Comparison of ENCODE assay signal across 9 cellular contexts in the genomic region with DNA sequence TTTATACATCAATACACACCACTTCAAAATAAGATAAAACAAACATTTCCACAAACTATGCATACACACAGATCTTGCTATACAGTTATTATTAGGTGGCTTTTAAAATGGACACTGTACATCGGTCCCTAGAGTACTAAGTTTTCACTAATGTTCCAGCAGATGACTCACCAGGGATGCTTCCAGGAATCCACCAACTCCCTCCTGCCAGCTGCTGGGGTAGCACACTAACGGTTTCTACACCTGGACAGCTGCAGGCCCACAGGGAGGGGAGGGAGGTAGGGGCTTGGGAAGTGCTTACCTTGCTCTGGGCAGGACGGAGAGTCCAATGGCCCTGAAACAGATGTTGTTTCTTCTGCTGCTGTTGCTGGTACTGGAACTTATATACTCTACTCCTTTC. TPM values are rescaled to one million over a fixed set of nuclear protein-coding genes. Genes with fewer than 3 reads are reported as not detected.
DNase-seq lines count a peak whose midpoint lies in the region; ATAC-seq and TF ChIP-seq lines count a peak whose summit lies in the region.
"Had no signal": no experiment of that assay in that cellular context is flagged by ENCODE, and none has a peak within 500 bp of the region (broad histone marks: within the 10 kb centered on the region; RNA-seq: fewer than 3 reads in every experiment).

A gene (minus strand): TSS at position 357 of the 400 bp plus-strand sequence. CDS start 3,705 bp downstream, outside the sequence.

- peaks cover 20% of the 10 kb centered on the region for H3K4me1 Mint-ChIP-seq in activated naive CD4-positive, alpha-beta T cell treated with anti-CD3 and anti-CD28 coated beads, Interleukin-2, amount 50 U/mL, for 24 hours
- peaks cover 50% of the 10 kb centered on the region for H3K4me1 Mint-ChIP-seq in activated B cell treated with CpG ODN at 0.5 μM for 24 hours

- H3K27me3 Mint-ChIP-seq in activated naive CD4-positive, alpha-beta T cell treated with anti-CD3 and anti-CD28 coated beads, Interleukin-2, amount 50 U/mL, for 24 hours = peaks cover 3% of the 10 kb centered on the region
- H3K27me3 Mint-ChIP-seq in activated B cell treated with CpG ODN at 0.5 μM for 24 hours = no peaks in the 10 kb centered on the region

- H3K9me3 Mint-ChIP-seq in activated naive CD4-positive, alpha-beta T cell treated with anti-CD3 and anti-CD28 coated beads, Interleukin-2, amount 50 U/mL, for 24 hours = no peaks in the 10 kb centered on the region
- no peaks in the 10 kb centered on the region for H3K9me3 Mint-ChIP-seq in activated naive CD4-positive, alpha-beta T cell treated with anti-CD3 and anti-CD28 coated beads, Interleukin-2, amount 50 U/mL, for 72 hours
- no peaks in the 10 kb centered on the region for H3K9me3 Mint-ChIP-seq in activated B cell treated with CpG ODN at 0.5 μM for 24 hours

- no peak within 1 kb of the TSS for H3K27ac ChIP-seq in iPS DF 6.9 (ENCODE audit: low read length)
- no peak within 1 kb of the TSS for H3K27ac ChIP-seq in transverse colon

- DNase-seq in activated naive CD4-positive, alpha-beta T cell treated with anti-CD3 and anti-CD28 coated beads, Interleukin-2, amount 50 U/mL, for 72 hours (ENCODE audit: low spot score in 2 of 2) = no peak
- DNase-seq in activated B cell treated with CpG ODN at 0.5 μM for 24 hours = no peak
- DNase-seq in iPS DF 6.9 (ENCODE audit: low read depth, low spot score) = no peak
- no peak for DNase-seq in transverse colon
- DNase-seq in anterior cingulate cortex (lab: John Stamatoyannopoulos, UW) = no peak
- DNase-seq: GF-D8 had no signal

- POLR2A ChIA-PET in activated B cell treated with CpG ODN at 0.5 μM for 24 hours (lab: Charles Lee) = no interaction called here

- H3K36me3 ChIP-seq in iPS DF 6.9 (ENCODE audit: control insufficient read depth, insufficient read depth, low read length) (no peaks in the 10 kb centered on the region), transverse colon (no peaks in the 10 kb centered on the region)

- H3K27me3 ChIP-seq in iPS DF 6.9 (ENCODE audit: control insufficient read depth, insufficient read depth, low read length) (no peaks in the 10 kb centered on the region), transverse colon (peaks cover 21% of the 10 kb centered on the region)

- peak within 1 kb of the TSS; percentile 72 for H3K4me3 Mint-ChIP-seq in activated naive CD4-positive, alpha-beta T cell treated with anti-CD3 and anti-CD28 coated beads, Interleukin-2, amount 50 U/mL, for 24 hours
- H3K4me3 Mint-ChIP-seq in activated B cell treated with CpG ODN at 0.5 μM for 24 hours = peak within 1 kb of the TSS; percentile 80

- TF ChIP-seq CTCF in activated B cell treated with CpG ODN at 0.5 μM for 24 hours (IDR thresholded peaks at IDR 0.05) (no peak), transverse colon (IDR thresholded peaks at IDR 0.05) (no peak)

- no CpG with 5 or more reads among the region's 3 CpGs for WGBS in iPS DF 6.9 (ENCODE audit: insufficient coverage, insufficient read length)
- 60 to 65% methylated on average over 1 of the region's 3 CpGs for WGBS in transverse colon (ENCODE audit: low coverage in 1 of 2), 2 donors

- no peaks in the 10 kb centered on the region for H3K36me3 Mint-ChIP-seq in activated naive CD4-positive, alpha-beta T cell treated with anti-CD3 and anti-CD28 coated beads, Interleukin-2, amount 50 U/mL, for 24 hours
- no peaks in the 10 kb centered on the region for H3K36me3 Mint-ChIP-seq in activated naive CD4-positive, alpha-beta T cell treated with anti-CD3 and anti-CD28 coated beads, Interleukin-2, amount 50 U/mL, for 72 hours
- no peaks in the 10 kb centered on the region for H3K36me3 Mint-ChIP-seq in activated B cell treated with CpG ODN at 0.5 μM for 24 hours (ENCODE audit: low read depth)

- intact Hi-C loops in activated B cell treated with CpG ODN at 0.5 μM for 24 hours (cut with micrococcal nuclease) (loop anchor here (5.0 kb wide), 3 partner anchors 123 to 787 kb away; a partner anchor contains a TSS), transverse colon (cut with DNase I; ENCODE audit: low total_unique reads) (no loop called here)

- H3K9me3 ChIP-seq in iPS DF 6.9 (ENCODE audit: control insufficient read depth, insufficient read depth, low read length) (no peaks in the 10 kb centered on the region), transverse colon (no peaks in the 10 kb centered on the region)

- H3K27ac Mint-ChIP-seq in activated naive CD4-positive, alpha-beta T cell treated with anti-CD3 and anti-CD28 coated beads, Interleukin-2, amount 50 U/mL, for 24 hours = peak within 1 kb of the TSS; percentile 47
- H3K27ac Mint-ChIP-seq in activated naive CD4-positive, alpha-beta T cell treated with anti-CD3 and anti-CD28 coated beads, Interleukin-2, amount 50 U/mL, for 72 hours = peak within 1 kb of the TSS in 1 of 2 donors; percentile 71
- peak within 1 kb of the TSS; percentile 90 for H3K27ac Mint-ChIP-seq in activated B cell treated with CpG ODN at 0.5 μM for 24 hours

- TF ChIP-seq POLR2A in transverse colon (IDR thresholded peaks at IDR 0.05) = no peak

- no peak for ATAC-seq in activated naive CD4-positive, alpha-beta T cell treated with anti-CD3 and anti-CD28 coated beads, Interleukin-2, amount 50 U/mL, for 72 hours
- ATAC-seq in activated B cell treated with CpG ODN at 0.5 μM for 24 hours (ENCODE audit: low read depth) (no peak), GM18519 (IDR thresholded peaks at IDR 0.05; ENCODE audit: low FRiP score, unreplicated experiment) (no peak), GM21447 (IDR thresholded peaks at IDR 0.05; ENCODE audit: unreplicated experiment) (no peak)

- H3K4me1 ChIP-seq in iPS DF 6.9 (ENCODE audit: control insufficient read depth, insufficient read depth, low read length) (no peaks in the 10 kb centered on the region), transverse colon (peaks cover 0 to 8% (median 2%) of the 10 kb centered on the region in 4 donors)

- no peak for TF ChIP-seq EP300 in transverse colon (IDR thresholded peaks at IDR 0.05; ENCODE audit: low read depth)

- in situ Hi-C loops in transverse colon (cut with MboI; ENCODE audit: low pct_ligation_motif_present in 1 of 4, low pct_unique_long_range_greater_than_20kb in 1 of 4, low sequenced_read_pairs in 3 of 4) = no loop called here

- H3K4me3 ChIP-seq in iPS DF 6.9 (ENCODE audit: low read length) (peak within 1 kb of the TSS; percentile 66; the same call in 1 of the 2 replicates), transverse colon (peak within 1 kb of the TSS in 3 of 4 donors; percentile 19 to 44 (median 36))

- CTCF ChIA-PET in activated B cell treated with CpG ODN at 0.5 μM for 24 hours (lab: Charles Lee) = interaction anchor here (1.0 kb wide), 1 partner anchor 13 kb away, joined by 5 read pairs; no protein-coding TSS in a partner anchor

RNA-seq across cellular contexts. Expression of the gene that starts here (rescaled TPM):
- total RNA-seq in activated naive CD4-positive, alpha-beta T cell treated with anti-CD3 and anti-CD28 coated beads, Interleukin-2, amount 50 U/mL, for 72 hours = under 1 TPM in 1 of 2 donors, not detected in 1; 0.08 TPM
- total RNA-seq in activated B cell treated with CpG ODN at 0.5 μM for 24 hours = 0.73 and 0.81 TPM in 2 replicates
- not detected for total RNA-seq in transverse colon
